1 cellular context compared by ENCODE assay signal in the genomic region with DNA sequence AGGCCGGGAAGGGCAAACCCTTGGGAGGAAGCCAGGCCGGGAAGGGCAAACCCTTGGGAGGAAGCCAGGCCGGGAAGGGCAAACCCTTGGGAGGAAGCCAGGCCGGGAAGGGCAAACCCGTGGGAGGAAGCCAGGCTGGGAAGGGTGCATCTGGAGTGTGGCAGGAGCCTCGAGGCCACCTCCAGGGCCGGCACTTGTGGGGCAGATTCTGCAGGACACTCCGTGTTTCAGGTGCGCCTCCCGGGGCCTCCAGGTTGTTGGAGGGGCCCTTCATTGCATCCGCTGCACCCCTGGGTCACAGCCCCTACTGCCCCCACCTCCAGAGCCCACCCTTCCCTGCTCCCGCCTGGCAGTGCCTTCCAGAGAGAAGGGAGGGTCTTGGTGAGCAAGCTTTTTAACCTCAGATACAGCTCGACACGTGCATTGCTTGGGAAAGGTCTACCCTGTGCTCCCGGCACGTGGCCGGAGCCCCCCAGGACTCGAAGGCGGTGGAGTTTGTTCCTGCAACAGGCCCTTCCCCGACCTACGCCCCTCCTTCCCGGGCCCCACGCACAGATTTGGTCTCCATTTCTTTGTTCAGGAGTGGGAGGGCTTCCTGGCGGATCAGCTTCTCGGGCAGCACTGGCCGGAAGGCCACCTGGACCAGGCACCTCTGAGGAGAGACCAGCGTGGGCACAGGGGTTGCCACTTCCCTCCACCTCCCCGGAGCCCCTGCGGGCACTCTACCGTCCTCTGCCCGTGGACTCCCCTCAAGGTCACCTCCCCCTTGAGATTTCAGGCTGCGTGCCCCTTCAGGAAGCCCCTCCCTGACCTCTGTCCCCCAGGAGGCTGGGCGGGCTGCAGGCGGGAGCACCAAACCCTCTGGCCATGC.
A peak's percentile ranks its signal among the peaks of the same experiment; 100 is the strongest.
TF ChIP-seq lines count a peak whose summit lies in the region.

No MANE protein-coding gene starts in this region.

TF ChIP-seq in H1, 55 proteins besides CTCF, POLR2A, EP300 and RAD21:
- TF ChIP-seq POLR2AphosphoS5 (IDR thresholded peaks at IDR 0.05; ENCODE audit: low read depth, low read length), result no peak
- no peak for TF ChIP-seq ATF3 (IDR thresholded peaks at IDR 0.05; ENCODE audit: insufficient read depth, low read depth, low read length)
- TF ChIP-seq POU5F1 (IDR thresholded peaks at IDR 0.05; ENCODE audit: low read depth, low read length), result no peak
- TF ChIP-seq ASH2L (IDR thresholded peaks at IDR 0.05; ENCODE audit: low read length), result no peak
- TF ChIP-seq, protein P1, sequence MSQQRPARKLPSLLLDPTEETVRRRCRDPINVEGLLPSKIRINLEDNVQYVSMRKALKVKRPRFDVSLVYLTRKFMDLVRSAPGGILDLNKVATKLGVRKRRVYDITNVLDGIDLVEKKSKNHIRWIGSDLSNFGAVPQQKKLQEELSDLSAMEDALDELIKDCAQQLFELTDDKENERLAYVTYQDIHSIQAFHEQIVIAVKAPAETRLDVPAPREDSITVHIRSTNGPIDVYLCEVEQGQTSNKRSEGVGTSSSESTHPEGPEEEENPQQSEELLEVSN (IDR thresholded peaks at IDR 0.05), result peak; percentile 22; the same call in 1 of the 2 replicates
- no peak for TF ChIP-seq CBX5 (IDR thresholded peaks at IDR 0.05; ENCODE audit: low read depth, low read length)
- TF ChIP-seq KDM5A (IDR thresholded peaks at IDR 0.05; ENCODE audit: low read length), result no peak
- TF ChIP-seq CHD7 (IDR thresholded peaks at IDR 0.05; ENCODE audit: insufficient replicate concordance, low read length), result no peak
